Comparison of ENCODE assay signal across 12 cellular contexts in the genomic region with DNA sequence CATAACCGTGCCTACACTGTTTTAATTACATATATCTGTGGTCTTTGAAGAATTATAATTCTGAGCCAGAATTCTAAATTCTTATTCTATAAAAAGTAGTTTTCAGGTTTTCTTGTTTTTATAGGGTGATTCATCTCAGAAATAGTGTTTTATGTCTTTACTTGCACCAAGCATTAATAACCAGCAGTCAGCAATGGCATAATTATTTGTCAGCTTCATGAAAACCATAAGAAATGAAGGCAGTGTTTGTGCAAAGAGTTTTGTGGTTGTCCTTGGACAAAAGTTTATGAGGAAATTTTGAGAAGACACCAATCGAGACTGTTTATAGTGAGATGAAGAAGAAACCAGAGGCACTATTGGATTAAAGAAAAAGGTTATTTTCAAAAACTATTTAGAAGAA. TPM values are rescaled to one million over a fixed set of nuclear protein-coding genes. Genes with fewer than 3 reads are reported as not detected.
"Had no signal": no experiment of that assay in that cellular context is flagged by ENCODE, and none has a peak within 500 bp of the region (broad histone marks: within the 10 kb centered on the region; RNA-seq: fewer than 3 reads in every experiment).

No MANE protein-coding gene starts in this region.

- DNase-seq: activated CD4-positive, alpha-beta T cell treated with anti-CD3 and anti-CD28 coated beads for 1 hour had no signal

- H3K36me3 Mint-ChIP-seq: activated CD4-positive, alpha-beta memory T cell treated with anti-CD3 and anti-CD28 coated beads for 36 hours; activated CD8-positive, alpha-beta memory T cell treated with anti-CD3 and anti-CD28 coated beads, Interleukin-2, amount 10 ng/mL, durations not matched to agents 7 days and 5 days; naive thymus-derived CD4-positive, alpha-beta T cell; stimulated activated memory B cell treated with anti-CD40 and anti-IgM and Interleukin-4, amounts not matched to agents 10 μg/mL and 1 μg/mL and 100 μg/mL, for 72 hours had no signal

- H3K4me1 Mint-ChIP-seq: activated CD8-positive, alpha-beta memory T cell treated with anti-CD3 and anti-CD28 coated beads, Interleukin-2, amount 10 ng/mL, durations not matched to agents 7 days and 5 days; naive thymus-derived CD4-positive, alpha-beta T cell; stimulated activated memory B cell treated with anti-CD40 and anti-IgM and Interleukin-4, amounts not matched to agents 10 μg/mL and 1 μg/mL and 100 μg/mL, for 72 hours had no signal

- H3K4me3 ChIP-seq: dorsolateral prefrontal cortex, hepatocyte, mucosa of descending colon had no signal

- H3K27ac Mint-ChIP-seq: activated CD4-positive, alpha-beta memory T cell treated with anti-CD3 and anti-CD28 coated beads for 36 hours; activated CD8-positive, alpha-beta memory T cell treated with anti-CD3 and anti-CD28 coated beads, Interleukin-2, amount 10 ng/mL, durations not matched to agents 7 days and 5 days; activated T-cell treated with anti-CD3 and anti-CD28 coated beads, Interleukin-2, amount 50 U/mL, for 24 hours; naive thymus-derived CD4-positive, alpha-beta T cell; stimulated activated memory B cell treated with anti-CD40 and anti-IgM and Interleukin-4, amounts not matched to agents 10 μg/mL and 1 μg/mL and 100 μg/mL, for 72 hours had no signal

- H3K4me1 ChIP-seq: parathyroid adenoma had no signal

- H3K27ac ChIP-seq: dorsolateral prefrontal cortex, parathyroid adenoma, VCaP had no signal

- H3K9me3 Mint-ChIP-seq: activated CD4-positive, alpha-beta memory T cell treated with anti-CD3 and anti-CD28 coated beads for 36 hours; activated T-cell treated with anti-CD3 and anti-CD28 coated beads, Interleukin-2, amount 50 U/mL, for 24 hours; naive thymus-derived CD4-positive, alpha-beta T cell; stimulated activated memory B cell treated with anti-CD40 and anti-IgM and Interleukin-4, amounts not matched to agents 10 μg/mL and 1 μg/mL and 100 μg/mL, for 72 hours had no signal

- H3K4me3 Mint-ChIP-seq: activated CD4-positive, alpha-beta memory T cell treated with anti-CD3 and anti-CD28 coated beads for 36 hours; activated CD8-positive, alpha-beta memory T cell treated with anti-CD3 and anti-CD28 coated beads, Interleukin-2, amount 10 ng/mL, durations not matched to agents 7 days and 5 days; activated T-cell treated with anti-CD3 and anti-CD28 coated beads, Interleukin-2, amount 50 U/mL, for 24 hours; naive thymus-derived CD4-positive, alpha-beta T cell; stimulated activated memory B cell treated with anti-CD40 and anti-IgM and Interleukin-4, amounts not matched to agents 10 μg/mL and 1 μg/mL and 100 μg/mL, for 72 hours had no signal

- H3K27me3 ChIP-seq: dorsolateral prefrontal cortex, hepatocyte had no signal

- H3K9me3 ChIP-seq: mucosa of descending colon had no signal

RNA-seq across cellular contexts. Expression of a gene that starts 37.2 kb away (rescaled TPM):
- total RNA-seq: activated CD4-positive, alpha-beta memory T cell treated with anti-CD3 and anti-CD28 coated beads for 36 hours; activated CD8-positive, alpha-beta memory T cell treated with anti-CD3 and anti-CD28 coated beads, Interleukin-2, amount 10 ng/mL, durations not matched to agents 7 days and 5 days; naive thymus-derived CD4-positive, alpha-beta T cell; T-helper 1 cell treated with Interleukin-12 subunit alpha and Interleukin-12 subunit beta and Interleukin-4 antibody, amounts not matched to agents 30 ng/mL and 1 ng/mL, for 36 hours had no signal
- polyA plus RNA-seq: naive thymus-derived CD4-positive, alpha-beta T cell had no signal
